8 cellular contexts compared by ENCODE assay signal in the genomic region with DNA sequence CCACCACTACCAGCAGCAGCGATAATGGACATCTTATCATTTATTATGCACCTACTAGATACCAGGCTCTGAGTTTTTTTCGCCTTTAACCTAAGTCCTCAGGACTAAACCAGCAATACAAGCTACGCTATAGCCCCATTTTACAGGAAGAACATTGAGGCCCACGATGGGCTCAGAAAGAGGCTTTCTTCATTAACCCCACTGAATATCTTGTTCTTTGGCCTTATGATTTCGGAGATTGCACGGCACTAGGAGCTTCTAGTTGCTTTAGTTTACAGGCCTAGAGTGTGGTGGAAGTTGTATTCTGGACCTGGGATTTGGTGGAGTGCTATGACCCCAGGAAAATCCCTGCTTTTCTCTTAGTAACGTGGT.
DNase-seq lines count a peak whose midpoint lies in the region; ATAC-seq and TF ChIP-seq lines count a peak whose summit lies in the region.

No MANE protein-coding gene starts in this region.

- no peaks in the 10 kb centered on the region for H3K9me3 Mint-ChIP-seq in stimulated activated naive CD8-positive, alpha-beta T cell treated with anti-CD3 and anti-CD28 coated beads, Interleukin-15, Interleukin-2, amounts not matched to agents 100 ng/mL and 50 ng/mL, for 24 hours

- H3K27me3 Mint-ChIP-seq in stimulated activated naive CD8-positive, alpha-beta T cell treated with anti-CD3 and anti-CD28 coated beads, Interleukin-15, Interleukin-2, amounts not matched to agents 100 ng/mL and 50 ng/mL, for 24 hours, result no peaks in the 10 kb centered on the region

- peaks cover 49% of the 10 kb centered on the region for H3K4me1 Mint-ChIP-seq in stimulated activated naive CD8-positive, alpha-beta T cell treated with anti-CD3 and anti-CD28 coated beads, Interleukin-15, Interleukin-2, amounts not matched to agents 100 ng/mL and 50 ng/mL, for 24 hours (ENCODE audit: low read depth)

- H3K4me1 ChIP-seq in muscle layer of duodenum (ENCODE audit: control insufficient read depth in 1 of 2, insufficient read depth in 2 of 2, low read length in 2 of 2), result peaks cover 14 to 20% of the 10 kb centered on the region in 2 donors

- no peak overlapping the region for H3K27ac ChIP-seq in muscle layer of duodenum (ENCODE audit: low read length)

- H3K36me3 ChIP-seq in muscle layer of duodenum (ENCODE audit: control insufficient read depth in 1 of 2, insufficient read depth in 2 of 2, low read length in 2 of 2), result peaks cover 0 to 5% of the 10 kb centered on the region in 2 donors

- peak overlapping the region; percentile 61 for H3K27ac Mint-ChIP-seq in stimulated activated naive CD8-positive, alpha-beta T cell treated with anti-CD3 and anti-CD28 coated beads, Interleukin-15, Interleukin-2, amounts not matched to agents 100 ng/mL and 50 ng/mL, for 24 hours

- no peak for ATAC-seq in stimulated activated naive CD8-positive, alpha-beta T cell treated with anti-CD3 and anti-CD28 coated beads, Interleukin-15, Interleukin-2, amounts not matched to agents 100 U/mL and 50 U/mL, for 24 hours
- ATAC-seq in HG03520 (IDR thresholded peaks at IDR 0.05; ENCODE audit: unreplicated experiment), result no peak

- no peaks in the 10 kb centered on the region for H3K9me3 ChIP-seq in muscle layer of duodenum (ENCODE audit: control insufficient read depth in 1 of 2, low read length in 2 of 2)

- DNase-seq in stimulated activated naive CD8-positive, alpha-beta T cell treated with anti-CD3 and anti-CD28 coated beads, Interleukin-15, Interleukin-2, amounts not matched to agents 100 U/mL and 50 U/mL, for 24 hours, result no peak
- DNase-seq in choroid plexus epithelial cell (ENCODE audit: low read depth) (no peak), SW 1271 (lab: John Stamatoyannopoulos, UW) (no peak), D341Med (ENCODE audit: low spot score) (no peak), NCI-H1930 (lab: John Stamatoyannopoulos, UW) (no peak)

- H3K4me3 ChIP-seq in choroid plexus epithelial cell (ENCODE audit: low read depth, low read length) (peak overlapping the region; percentile 97), muscle layer of duodenum (ENCODE audit: low read depth in 1 of 2, low read length in 2 of 2) (peak overlapping the region; percentile 68 to 96)

- TF ChIP-seq CTCF in choroid plexus epithelial cell (conservative IDR thresholded peaks at IDR 0.05; ENCODE audit: low read depth, low read length), result no peak

- no peaks in the 10 kb centered on the region for H3K27me3 ChIP-seq in muscle layer of duodenum (ENCODE audit: low read depth, low read length)

- H3K36me3 Mint-ChIP-seq in stimulated activated naive CD8-positive, alpha-beta T cell treated with anti-CD3 and anti-CD28 coated beads, Interleukin-15, Interleukin-2, amounts not matched to agents 100 ng/mL and 50 ng/mL, for 24 hours (ENCODE audit: low read depth), result peaks cover 8% of the 10 kb centered on the region

- H3K4me3 Mint-ChIP-seq in stimulated activated naive CD8-positive, alpha-beta T cell treated with anti-CD3 and anti-CD28 coated beads, Interleukin-15, Interleukin-2, amounts not matched to agents 100 ng/mL and 50 ng/mL, for 24 hours, result peak overlapping the region; percentile 78
